ENCODE assay signal across 1 cellular context in the genomic region with DNA sequence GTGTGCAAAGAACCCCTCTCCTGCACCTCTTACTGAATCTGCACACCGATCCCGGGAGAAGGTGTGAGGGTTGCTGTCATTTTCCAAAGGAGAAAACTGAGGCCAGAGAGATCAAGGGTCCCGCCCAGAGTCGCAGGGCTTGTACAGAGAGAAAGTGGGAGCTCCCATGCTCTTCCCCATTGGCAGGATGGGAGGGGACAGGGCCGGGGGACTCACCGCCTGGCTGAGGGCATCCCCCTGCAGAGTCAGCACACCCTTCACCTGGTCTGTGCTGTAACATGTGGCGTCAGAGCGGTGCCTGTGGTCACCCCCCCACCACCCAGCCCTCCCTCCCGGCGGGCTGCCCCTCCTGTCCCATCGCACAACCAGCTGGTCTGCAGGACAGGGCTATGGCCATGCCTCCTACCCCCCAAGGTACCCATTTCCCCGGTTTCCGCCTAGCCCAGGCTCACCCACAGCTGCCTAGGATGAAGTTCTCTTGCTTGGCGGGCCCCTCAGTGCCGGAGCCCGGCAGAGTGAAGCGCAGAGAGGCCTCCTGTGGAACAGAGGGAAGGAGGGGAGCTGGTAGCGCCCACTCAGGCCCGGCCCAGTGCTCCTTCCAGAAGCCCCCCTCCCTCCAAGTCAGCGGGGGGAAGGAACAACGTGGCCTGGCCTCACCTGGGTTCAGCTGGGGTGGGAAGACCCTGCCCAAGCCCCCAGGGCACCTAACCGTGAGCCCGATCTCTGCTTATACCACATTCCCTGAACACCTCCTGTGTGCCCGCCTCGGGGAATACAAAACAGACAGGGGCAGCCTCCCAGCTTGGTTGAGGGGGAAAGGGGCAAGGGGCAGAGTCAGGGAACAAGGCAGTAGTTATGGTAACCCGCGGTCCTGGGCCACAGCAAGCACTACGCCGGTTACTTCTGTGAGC.
A peak's percentile ranks its signal among the peaks of the same experiment; 100 is the strongest.
TF ChIP-seq lines count a peak whose summit lies in the region.

No MANE protein-coding gene starts in this region.

TF ChIP-seq in K562, 482 proteins besides CTCF, POLR2A, EP300 and RAD21:
- TF ChIP-seq JUND (IDR thresholded peaks at IDR 0.05; ENCODE audit: borderline replicate concordance, low read depth, low read length) (no peak), JUND (tag; IDR thresholded peaks at IDR 0.05; ENCODE audit: borderline replicate concordance, low read depth, low read length) (no peak), GABPB2 (CRISPR knock-in tag; conservative IDR thresholded peaks at IDR 0.05) (no peak), SMAD2 (IDR thresholded peaks at IDR 0.05; ENCODE audit: low read depth, low read length) (no peak)
- TF ChIP-seq, protein P1, sequence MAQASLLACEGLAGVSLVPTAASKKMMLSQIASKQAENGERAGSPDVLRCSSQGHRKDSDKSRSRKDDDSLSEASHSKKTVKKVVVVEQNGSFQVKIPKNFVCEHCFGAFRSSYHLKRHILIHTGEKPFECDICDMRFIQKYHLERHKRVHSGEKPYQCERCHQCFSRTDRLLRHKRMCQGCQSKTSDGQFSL (CRISPR knock-in tag; IDR thresholded peaks at IDR 0.05), result 0 out of 2 replicates have a peak, but pooled peaks have one; percentile 55
- TF ChIP-seq, protein P1 (tag; IDR thresholded peaks at IDR 0.05), result no peak
